In genomic region chr2:172215936-172216335, GRCh38 we compare ENCODE assay signal across 22 cellular contexts.
"Had no signal": no experiment of that assay in that cellular context is flagged by ENCODE, and none has a peak within 500 bp of the region (broad histone marks: within the 10 kb centered on the region; RNA-seq: fewer than 3 reads in every experiment).

No MANE protein-coding gene starts in this region.

- H3K4me3 Mint-ChIP-seq: activated CD4-positive, alpha-beta memory T cell treated with anti-CD3 and anti-CD28 coated beads for 36 hours; activated CD8-positive, alpha-beta memory T cell treated with anti-CD3 and anti-CD28 coated beads, Interleukin-2, amount 10 ng/mL, durations not matched to agents 7 days and 5 days; activated naive CD8-positive, alpha-beta T cell; memory B cell; naive B cell; stimulated activated naive B cell treated with anti-CD40 and anti-IgM and Interleukin-4, amounts not matched to agents 10 μg/mL and 1 μg/mL and 100 μg/mL, for 72 hours; T-helper 2 cell treated with Interferon-gamma antibody and Interleukin-4, amounts not matched to agents 5 μg/mL and 100 μg/mL, for 36 hours; WTC11 had no signal

- H3K79me2 ChIP-seq: parathyroid adenoma had no signal

- H3K9me3 Mint-ChIP-seq: activated CD4-positive, alpha-beta memory T cell treated with anti-CD3 and anti-CD28 coated beads for 36 hours; memory B cell; naive B cell; stimulated activated naive B cell treated with anti-CD40 and anti-IgM and Interleukin-4, amounts not matched to agents 10 μg/mL and 1 μg/mL and 100 μg/mL, for 72 hours; T-helper 2 cell treated with Interferon-gamma antibody and Interleukin-4, amounts not matched to agents 5 μg/mL and 100 μg/mL, for 36 hours; WTC11 had no signal

- H3K4me3 ChIP-seq: colonic mucosa, gastroesophageal sphincter, heart left ventricle, mucosa of descending colon, sigmoid colon, upper lobe of right lung had no signal

- H3K9ac ChIP-seq: parathyroid adenoma had no signal

- H3K27ac ChIP-seq: colonic mucosa, gastroesophageal sphincter, heart left ventricle, parathyroid adenoma, sigmoid colon, upper lobe of right lung had no signal

- H3K27ac Mint-ChIP-seq: activated CD4-positive, alpha-beta memory T cell treated with anti-CD3 and anti-CD28 coated beads for 36 hours; activated CD8-positive, alpha-beta memory T cell treated with anti-CD3 and anti-CD28 coated beads, Interleukin-2, amount 10 ng/mL, durations not matched to agents 7 days and 5 days; activated naive CD8-positive, alpha-beta T cell; memory B cell; stimulated activated naive B cell treated with anti-CD40 and anti-IgM and Interleukin-4, amounts not matched to agents 10 μg/mL and 1 μg/mL and 100 μg/mL, for 72 hours; T-helper 2 cell treated with Interferon-gamma antibody and Interleukin-4, amounts not matched to agents 5 μg/mL and 100 μg/mL, for 36 hours; WTC11 had no signal

- H3K27me3 Mint-ChIP-seq: activated CD4-positive, alpha-beta memory T cell treated with anti-CD3 and anti-CD28 coated beads for 36 hours; activated naive CD8-positive, alpha-beta T cell; naive B cell had no signal

- H3K4me1 Mint-ChIP-seq: memory B cell; naive B cell; stimulated activated naive B cell treated with anti-CD40 and anti-IgM and Interleukin-4, amounts not matched to agents 10 μg/mL and 1 μg/mL and 100 μg/mL, for 72 hours had no signal

- H3K36me3 ChIP-seq: colonic mucosa, gastroesophageal sphincter, heart left ventricle, sigmoid colon, upper lobe of right lung had no signal

- ATAC-seq: activated CD8-positive, alpha-beta memory T cell treated with anti-CD3 and anti-CD28 coated beads, Interleukin-2, amount 10 ng/mL, durations not matched to agents 7 days and 5 days; gastroesophageal sphincter; heart left ventricle; left ventricle myocardium superior; mucosa of descending colon; stimulated activated naive B cell treated with anti-CD40 and anti-IgM and Interleukin-4, amounts not matched to agents 10 μg/mL and 1 μg/mL and 100 μg/mL, for 72 hours; upper lobe of right lung; WTC11 had no signal

- H3K9me3 ChIP-seq: colonic mucosa, gastroesophageal sphincter, heart left ventricle, mucosa of descending colon, sigmoid colon, upper lobe of right lung had no signal

- H2AFZ ChIP-seq: parathyroid adenoma had no signal

- H3K36me3 Mint-ChIP-seq: activated CD4-positive, alpha-beta memory T cell treated with anti-CD3 and anti-CD28 coated beads for 36 hours; activated CD8-positive, alpha-beta memory T cell treated with anti-CD3 and anti-CD28 coated beads, Interleukin-2, amount 10 ng/mL, durations not matched to agents 7 days and 5 days; activated naive CD8-positive, alpha-beta T cell; memory B cell; naive B cell; stimulated activated naive B cell treated with anti-CD40 and anti-IgM and Interleukin-4, amounts not matched to agents 10 μg/mL and 1 μg/mL and 100 μg/mL, for 72 hours; WTC11 had no signal

- DNase-seq: activated CD4-positive, alpha-beta memory T cell treated with anti-CD3 and anti-CD28 coated beads for 36 hours; activated CD4-positive, alpha-beta T cell treated with anti-CD3 and anti-CD28 coated beads for 4 hours; activated CD8-positive, alpha-beta memory T cell treated with anti-CD3 and anti-CD28 coated beads, Interleukin-2, amount 10 ng/mL, durations not matched to agents 7 days and 5 days; amniotic stem cell; colonic mucosa; erythroblast; heart left ventricle; kidney glomerular epithelial cell; left ventricle myocardium superior; mucosa of descending colon; naive B cell; sigmoid colon; stimulated activated CD4-positive, alpha-beta T cell treated with anti-CD3 and anti-CD28 coated beads, Interleukin-4, amount 100 ng/mL, for 4 hours; stimulated activated naive B cell treated with anti-CD40 and anti-IgM and Interleukin-4, amounts not matched to agents 10 μg/mL and 1 μg/mL and 100 μg/mL, for 72 hours; SW 1271; upper lobe of right lung had no signal

- H3K27me3 ChIP-seq: colonic mucosa, gastroesophageal sphincter, heart left ventricle, sigmoid colon, upper lobe of right lung had no signal

- H3K4me1 ChIP-seq: colonic mucosa, gastroesophageal sphincter, parathyroid adenoma, sigmoid colon, upper lobe of right lung had no signal
